In the genomic region with DNA sequence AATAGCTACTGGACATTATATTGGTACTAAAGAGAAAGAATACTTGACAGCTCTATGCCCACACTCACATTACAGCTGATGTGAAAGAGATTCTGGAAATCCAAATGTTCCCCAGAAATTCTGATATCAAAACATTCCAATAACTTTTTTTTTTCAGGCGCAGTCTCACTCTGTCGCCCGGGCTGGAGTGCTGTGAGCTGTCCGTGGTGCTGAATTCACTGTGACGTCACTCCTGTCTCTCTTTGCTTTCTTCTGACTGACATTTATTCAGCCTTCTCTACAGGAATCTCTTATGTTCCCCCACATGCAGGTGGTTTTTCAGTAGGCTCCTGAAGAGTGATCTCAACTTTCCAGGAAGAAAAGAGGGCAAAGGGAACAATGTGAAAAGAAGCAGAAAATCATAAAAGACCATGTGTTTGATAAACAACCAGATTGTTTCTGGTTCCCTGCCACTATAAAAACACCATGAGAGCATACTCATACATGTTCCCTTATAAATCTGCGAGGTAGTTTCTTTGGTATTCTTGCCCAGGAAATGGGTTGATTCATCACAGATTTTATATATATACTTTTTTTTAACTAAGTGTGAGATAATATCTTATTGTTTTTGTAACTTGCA, we compare ENCODE assay signal across 9 cellular contexts. TPM values are rescaled to one million over a fixed set of nuclear protein-coding genes. Genes with fewer than 3 reads are reported as not detected.
DNase-seq lines count a peak whose midpoint lies in the region; ATAC-seq, FAIRE-seq and TF ChIP-seq lines count a peak whose summit lies in the region.
"Had no signal": no experiment of that assay in that cellular context is flagged by ENCODE, and none has a peak within 500 bp of the region (broad histone marks: within the 10 kb centered on the region; RNA-seq: fewer than 3 reads in every experiment).

No MANE protein-coding gene starts in this region.

- TF ChIP-seq POLR2A in Peyer's patch (IDR thresholded peaks at IDR 0.05): no peak

- TF ChIP-seq CTCF in Peyer's patch (IDR thresholded peaks at IDR 0.05): no peak

- no peak overlapping the region for H3K4me3 ChIP-seq in Peyer's patch
- H3K4me3 ChIP-seq: upper lobe of left lung had no signal

- no peak for ATAC-seq in HG03097 (IDR thresholded peaks at IDR 0.05; ENCODE audit: low FRiP score, unreplicated experiment)

- peak; percentile 86 for FAIRE-seq in GM18507 (lab: Jason Lieb, UNC)

- H3K9me3 ChIP-seq in Peyer's patch: no peaks in the 10 kb centered on the region
- H3K9me3 ChIP-seq: upper lobe of left lung had no signal

- no peak for DNase-seq in GM18507 (ENCODE audit: extremely low spot score, insufficient read length, low read depth)
- DNase-seq in Peyer's patch: peak; percentile 35 to 81 (median 71)
- DNase-seq in activated T-cell treated with anti-CD3 and anti-CD28 coated beads, Interleukin-2, amount 50 U/mL, for 48 hours: peak; percentile 67 to 72
- peak; percentile 52 for DNase-seq in globus pallidus (ENCODE audit: low spot score)
- peak; percentile 22 for DNase-seq in pulmonary artery endothelial cell (ENCODE audit: low read depth, low spot score)
- no peak for DNase-seq in NCI-H128 (lab: John Stamatoyannopoulos, UW; ENCODE audit: unreplicated experiment)
- no peak for DNase-seq in D341Med (ENCODE audit: low spot score)

- no peaks in the 10 kb centered on the region for H3K27me3 ChIP-seq in Peyer's patch
- H3K27me3 ChIP-seq: upper lobe of left lung had no signal

- H3K27ac ChIP-seq in Peyer's patch: no peak overlapping the region
- H3K27ac ChIP-seq: upper lobe of left lung had no signal

- H3K4me1 ChIP-seq in Peyer's patch: no peaks in the 10 kb centered on the region
- H3K4me1 ChIP-seq: upper lobe of left lung had no signal

- H3K36me3 ChIP-seq in Peyer's patch: no peaks in the 10 kb centered on the region
- H3K36me3 ChIP-seq: upper lobe of left lung had no signal

RNA-seq across cellular contexts. Expression of a gene that starts 6.2 kb away (rescaled TPM):
- not detected for total RNA-seq in Peyer's patch
- total RNA-seq in pulmonary artery endothelial cell: not detected in 2 replicates
- total RNA-seq: upper lobe of left lung had no signal

RNA-seq across cellular contexts. Expression of a gene that starts 31.7 kb away (rescaled TPM):
- total RNA-seq in Peyer's patch (1 to 10 TPM in 2 of 4 donors, not detected in 2; 7.6 to 9.8 TPM), pulmonary artery endothelial cell (not detected in 2 replicates)

RNA-seq across cellular contexts. Expression of a gene that starts 37.9 kb away (rescaled TPM):
- total RNA-seq in Peyer's patch: not detected
- total RNA-seq in pulmonary artery endothelial cell: not detected in 2 replicates
- total RNA-seq: upper lobe of left lung had no signal

RNA-seq across cellular contexts. Expression of a gene that starts 47.1 kb away (rescaled TPM):
- not detected for total RNA-seq in Peyer's patch
- not detected in 2 replicates for total RNA-seq in pulmonary artery endothelial cell

Comparison
In these comparisons a context has a peak if more than half of its experiments do, and no peak if none do; other contexts are left out.
1. DNase-seq: peak in Peyer's patch (3 of 3), activated T-cell treated with anti-CD3 and anti-CD28 coated beads, Interleukin-2, amount 50 U/mL, for 48 hours (2 of 2), globus pallidus (single experiment) and pulmonary artery endothelial cell (single experiment); none in GM18507 (single experiment), NCI-H128 (single experiment) and D341Med (single experiment).